ENCODE assay signal across 7 cellular contexts in the genomic region with DNA sequence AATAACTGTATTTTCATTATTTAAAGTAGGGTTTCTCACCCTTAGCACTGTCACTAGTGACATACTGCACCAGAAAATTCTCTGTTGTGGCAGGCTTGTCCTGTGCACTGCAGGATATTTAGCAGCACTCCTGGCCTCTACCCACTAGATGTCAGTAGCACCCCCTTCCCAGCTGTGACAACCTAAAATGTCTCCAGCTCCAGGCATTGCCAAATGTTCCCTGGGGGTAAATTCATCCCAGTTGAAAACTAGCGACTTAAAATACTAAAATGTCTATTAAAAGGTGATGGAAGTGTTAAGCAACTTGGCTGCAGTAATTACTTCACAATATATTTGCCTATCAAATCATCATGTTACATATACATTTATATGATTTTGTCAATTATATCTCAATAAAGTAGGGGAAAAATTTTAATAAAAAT.
DNase-seq lines count a peak whose midpoint lies in the region; ATAC-seq, FAIRE-seq and TF ChIP-seq lines count a peak whose summit lies in the region.

No MANE protein-coding gene starts in this region.

- TF ChIP-seq CTCF in dorsolateral prefrontal cortex (IDR thresholded peaks at IDR 0.05 in 54 of 56, conservative IDR thresholded peaks at IDR 0.05 in 2 of 56; ENCODE audit: low read depth in 1 of 56, partially characterized antibody in 56 of 56): peak; percentile 35 to 91 (median 79)

- no peaks in the 10 kb centered on the region for H3K27me3 ChIP-seq in dorsolateral prefrontal cortex

- FAIRE-seq in GM12891 (lab: Jason Lieb, UNC): peak; percentile 76

- intact Hi-C loops in dorsolateral prefrontal cortex (cut with DNase I): loop anchor here (2.0 to 5.0 kb wide), 4 partner anchors 74 to 164 kb away; a partner anchor contains a TSS

- DNase-seq in GM12891 (ENCODE audit: insufficient read length, low spot score) (no peak), NCI-H510A (lab: John Stamatoyannopoulos, UW) (peak; percentile 40), dorsolateral prefrontal cortex (peak in 7 of 10 donors; percentile 32 to 73 (median 64)), medulla oblongata (ENCODE audit: extremely low spot score) (peak; percentile 79)
- peak; percentile 47 to 69 for DNase-seq in activated CD4-positive, alpha-beta T cell treated with anti-CD3 and anti-CD28 coated beads for 4 hours
- DNase-seq in stimulated activated CD8-positive, alpha-beta memory T cell treated with anti-CD3 and anti-CD28 coated beads, Interleukin-15, amount 100 ng/mL, for 48 hours (ENCODE audit: low read depth in 2 of 2): peak; percentile 18 to 25

- H3K27ac ChIP-seq in dorsolateral prefrontal cortex: peak overlapping the region in 18 of 59 donors; percentile 0 to 67 (median 30)

- no peak overlapping the region for H3K4me3 ChIP-seq in dorsolateral prefrontal cortex

- TF ChIP-seq POLR2A in GM12891 (IDR thresholded peaks at IDR 0.05; ENCODE audit: low read depth, low read length): no peak

- peak; percentile 54 for ATAC-seq in HG03139 (IDR thresholded peaks at IDR 0.05; ENCODE audit: unreplicated experiment)

TF ChIP-seq in GM12891, 5 proteins besides CTCF, POLR2A, EP300 and RAD21:
- TF ChIP-seq PAX5 (IDR thresholded peaks at IDR 0.05; ENCODE audit: insufficient read depth, low read length, severe bottlenecking) (no peak), POLR2AphosphoS5 (IDR thresholded peaks at IDR 0.05; ENCODE audit: low read depth, low read length) (no peak), POU2F2 (IDR thresholded peaks at IDR 0.05; ENCODE audit: low read depth, low read length) (no peak), SPI1 (IDR thresholded peaks at IDR 0.05; ENCODE audit: low read depth, low read length) (no peak), TAF1 (IDR thresholded peaks at IDR 0.05; ENCODE audit: low read depth, low read length) (no peak)
